In genomic region chr1:211261229-211261628, GRCh38 we compare ENCODE assay signal across 8 cellular contexts. TPM values are rescaled to one million over a fixed set of nuclear protein-coding genes. Genes with fewer than 3 reads are reported as not detected.
A peak's percentile ranks its signal among the peaks of the same experiment; 100 is the strongest.
DNase-seq lines count a peak whose midpoint lies in the region; ATAC-seq and TF ChIP-seq lines count a peak whose summit lies in the region.

No MANE protein-coding gene starts in this region.

- CTCF ChIA-PET in RWPE1 (lab: Yijun Ruan, JAX), result interaction anchor here (0.6 to 1.3 kb wide), 4 partner anchors 62 to 901 kb away, joined by 3 to 6 read pairs (median 4); no protein-coding TSS in a partner anchor

- H3K4me3 ChIP-seq in GM06990 (replicated peaks; ENCODE audit: low read depth, low read length), result peak overlapping the region; percentile 94
- H3K4me3 ChIP-seq in esophagus muscularis mucosa, result peak overlapping the region; percentile 96 to 99 (median 98)
- peak overlapping the region; percentile 97 to 98 for H3K4me3 ChIP-seq in prostate gland

- WGBS in esophagus muscularis mucosa, result 35% methylated on average over 2 of the region's 2 CpGs
- WGBS in prostate gland, result 7% methylated on average over 2 of the region's 2 CpGs

- H3K27ac ChIP-seq in RWPE1, result peak overlapping the region; percentile 100
- H3K27ac ChIP-seq in esophagus muscularis mucosa (replicated peaks in 1 of 4), result peak overlapping the region; percentile 99 to 100 (median 99)
- peak overlapping the region; percentile 99 for H3K27ac ChIP-seq in prostate gland

- DNase-seq in GM06990 (ENCODE audit: extremely low read depth, insufficient read length) (no peak), RWPE1 (ENCODE audit: low spot score) (no peak), esophagus muscularis mucosa (ENCODE audit: extremely low spot score) (no peak), prostate gland (ENCODE audit: low spot score) (no peak), middle frontal gyrus (ENCODE audit: extremely low spot score, low spot score) (no peak), T1000 (lab: John Stamatoyannopoulos, UW) (no peak)

- no peak for TF ChIP-seq EP300 in esophagus muscularis mucosa (IDR thresholded peaks at IDR 0.05)

- intact Hi-C loops in esophagus muscularis mucosa (cut with DNase I) (no loop called here), prostate gland (cut with DNase I) (loop anchor here (10.0 kb wide), 1 partner anchor 124 kb away; no protein-coding TSS in a partner anchor)

- ATAC-seq in esophagus mucosa (no peak), GM18502 (IDR thresholded peaks at IDR 0.05; ENCODE audit: poor library complexity, unreplicated experiment) (no peak)

- H3K4me1 ChIP-seq in esophagus muscularis mucosa (peaks cover 12 to 57% (median 37%) of the 10 kb centered on the region in 4 donors), prostate gland (replicated peaks) (peaks cover 5% of the 10 kb centered on the region)

- TF ChIP-seq CTCF in GM06990 (IDR thresholded peaks at IDR 0.05; ENCODE audit: insufficient read depth, low read length, poor library complexity, severe bottlenecking) (no peak), RWPE1 (conservative IDR thresholded peaks at IDR 0.05; ENCODE audit: low read depth) (no peak), esophagus muscularis mucosa (IDR thresholded peaks at IDR 0.05) (no peak), prostate gland (IDR thresholded peaks at IDR 0.05) (no peak)

- no peaks in the 10 kb centered on the region for H3K9me3 ChIP-seq in esophagus muscularis mucosa
- no peaks in the 10 kb centered on the region for H3K9me3 ChIP-seq in prostate gland

- H3K36me3 ChIP-seq in GM06990 (ENCODE audit: control insufficient read depth, insufficient read depth, low read length) (no peaks in the 10 kb centered on the region; the same call in 1 of the 2 replicates), esophagus muscularis mucosa (peaks cover 0 to 18% (median 4%) of the 10 kb centered on the region in 4 donors), prostate gland (no peaks in the 10 kb centered on the region)

- H3K27me3 ChIP-seq in GM06990 (replicated peaks; ENCODE audit: control insufficient read depth, insufficient read depth, low read length) (no peaks in the 10 kb centered on the region), esophagus muscularis mucosa (no peaks in the 10 kb centered on the region), prostate gland (replicated peaks; ENCODE audit: insufficient read depth) (no peaks in the 10 kb centered on the region)

- POLR2A ChIA-PET in RWPE1 (lab: Yijun Ruan, JAX; ENCODE audit: low non-redundant PET), result no interaction called here

- TF ChIP-seq POLR2A in esophagus muscularis mucosa (IDR thresholded peaks at IDR 0.05; ENCODE audit: low read depth) (no peak), prostate gland (IDR thresholded peaks at IDR 0.05) (no peak)

RNA-seq across cellular contexts. Expression of gene RCOR3, which starts 2.1 kb away (rescaled TPM):
- total RNA-seq in esophagus muscularis mucosa, result 10 to 100 TPM; 21.7 to 38.0 (median 37.7) TPM
- 10 to 100 TPM; 56.4 to 78.3 TPM for total RNA-seq in prostate gland
- 18.9 TPM for total RNA-seq in esophagus mucosa
